ENCODE assay signal across 1 cellular context in the genomic region with DNA sequence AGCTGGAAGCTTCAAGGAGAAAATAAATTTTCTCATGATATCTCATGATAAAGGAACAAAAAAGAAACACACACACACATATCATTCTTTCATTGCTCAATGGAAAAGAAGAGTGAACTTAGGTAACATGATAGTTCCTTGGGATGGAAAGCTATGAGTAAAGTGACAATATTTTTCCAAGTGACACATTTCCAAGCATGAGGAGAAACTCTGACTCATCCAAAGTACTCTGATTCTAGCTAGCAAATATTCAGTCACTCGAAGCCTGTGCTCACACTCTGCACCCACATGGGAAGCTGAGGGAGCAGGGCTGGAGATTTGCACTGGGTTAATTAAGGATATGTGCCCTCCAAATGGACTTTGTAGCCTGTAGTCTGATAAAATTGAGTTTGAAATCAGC.
TF ChIP-seq lines count a peak whose summit lies in the region.

No MANE protein-coding gene starts in this region.

TF ChIP-seq in WTC11, 78 proteins besides CTCF, POLR2A, EP300 and RAD21 (continued from another document):
- TF ChIP-seq, protein P1, sequence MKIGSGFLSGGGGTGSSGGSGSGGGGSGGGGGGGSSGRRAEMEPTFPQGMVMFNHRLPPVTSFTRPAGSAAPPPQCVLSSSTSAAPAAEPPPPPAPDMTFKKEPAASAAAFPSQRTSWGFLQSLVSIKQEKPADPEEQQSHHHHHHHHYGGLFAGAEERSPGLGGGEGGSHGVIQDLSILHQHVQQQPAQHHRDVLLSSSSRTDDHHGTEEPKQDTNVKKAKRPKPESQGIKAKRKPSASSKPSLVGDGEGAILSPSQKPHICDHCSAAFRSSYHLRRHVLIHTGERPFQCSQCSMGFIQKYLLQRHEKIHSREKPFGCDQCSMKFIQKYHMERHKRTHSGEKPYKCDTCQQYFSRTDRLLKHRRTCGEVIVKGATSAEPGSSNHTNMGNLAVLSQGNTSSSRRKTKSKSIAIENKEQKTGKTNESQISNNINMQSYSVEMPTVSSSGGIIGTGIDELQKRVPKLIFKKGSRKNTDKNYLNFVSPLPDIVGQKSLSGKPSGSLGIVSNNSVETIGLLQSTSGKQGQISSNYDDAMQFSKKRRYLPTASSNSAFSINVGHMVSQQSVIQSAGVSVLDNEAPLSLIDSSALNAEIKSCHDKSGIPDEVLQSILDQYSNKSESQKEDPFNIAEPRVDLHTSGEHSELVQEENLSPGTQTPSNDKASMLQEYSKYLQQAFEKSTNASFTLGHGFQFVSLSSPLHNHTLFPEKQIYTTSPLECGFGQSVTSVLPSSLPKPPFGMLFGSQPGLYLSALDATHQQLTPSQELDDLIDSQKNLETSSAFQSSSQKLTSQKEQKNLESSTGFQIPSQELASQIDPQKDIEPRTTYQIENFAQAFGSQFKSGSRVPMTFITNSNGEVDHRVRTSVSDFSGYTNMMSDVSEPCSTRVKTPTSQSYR (CRISPR knock-in tag; IDR thresholded peaks at IDR 0.05) = no peak
- TF ChIP-seq, protein P2, sequence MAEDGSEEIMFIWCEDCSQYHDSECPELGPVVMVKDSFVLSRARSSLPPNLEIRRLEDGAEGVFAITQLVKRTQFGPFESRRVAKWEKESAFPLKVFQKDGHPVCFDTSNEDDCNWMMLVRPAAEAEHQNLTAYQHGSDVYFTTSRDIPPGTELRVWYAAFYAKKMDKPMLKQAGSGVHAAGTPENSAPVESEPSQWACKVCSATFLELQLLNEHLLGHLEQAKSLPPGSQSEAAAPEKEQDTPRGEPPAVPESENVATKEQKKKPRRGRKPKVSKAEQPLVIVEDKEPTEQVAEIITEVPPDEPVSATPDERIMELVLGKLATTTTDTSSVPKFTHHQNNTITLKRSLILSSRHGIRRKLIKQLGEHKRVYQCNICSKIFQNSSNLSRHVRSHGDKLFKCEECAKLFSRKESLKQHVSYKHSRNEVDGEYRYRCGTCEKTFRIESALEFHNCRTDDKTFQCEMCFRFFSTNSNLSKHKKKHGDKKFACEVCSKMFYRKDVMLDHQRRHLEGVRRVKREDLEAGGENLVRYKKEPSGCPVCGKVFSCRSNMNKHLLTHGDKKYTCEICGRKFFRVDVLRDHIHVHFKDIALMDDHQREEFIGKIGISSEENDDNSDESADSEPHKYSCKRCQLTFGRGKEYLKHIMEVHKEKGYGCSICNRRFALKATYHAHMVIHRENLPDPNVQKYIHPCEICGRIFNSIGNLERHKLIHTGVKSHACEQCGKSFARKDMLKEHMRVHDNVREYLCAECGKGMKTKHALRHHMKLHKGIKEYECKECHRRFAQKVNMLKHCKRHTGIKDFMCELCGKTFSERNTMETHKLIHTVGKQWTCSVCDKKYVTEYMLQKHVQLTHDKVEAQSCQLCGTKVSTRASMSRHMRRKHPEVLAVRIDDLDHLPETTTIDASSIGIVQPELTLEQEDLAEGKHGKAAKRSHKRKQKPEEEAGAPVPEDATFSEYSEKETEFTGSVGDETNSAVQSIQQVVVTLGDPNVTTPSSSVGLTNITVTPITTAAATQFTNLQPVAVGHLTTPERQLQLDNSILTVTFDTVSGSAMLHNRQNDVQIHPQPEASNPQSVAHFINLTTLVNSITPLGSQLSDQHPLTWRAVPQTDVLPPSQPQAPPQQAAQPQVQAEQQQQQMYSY (CRISPR knock-in tag; IDR thresholded peaks at IDR 0.05) = no peak
- TF ChIP-seq ZNF138 (CRISPR knock-in tag; conservative IDR thresholded peaks at IDR 0.05) (no peak), PRRX2 (CRISPR knock-in tag; IDR thresholded peaks at IDR 0.05) (no peak), NR1H2 (CRISPR knock-in tag; IDR thresholded peaks at IDR 0.05) (no peak), GRHL2 (CRISPR knock-in tag; IDR thresholded peaks at IDR 0.05; ENCODE audit: insufficient replicate concordance, severe bottlenecking) (no peak), JAZF1 (CRISPR knock-in tag; IDR thresholded peaks at IDR 0.05) (no peak)
- TF ChIP-seq, protein P3, sequence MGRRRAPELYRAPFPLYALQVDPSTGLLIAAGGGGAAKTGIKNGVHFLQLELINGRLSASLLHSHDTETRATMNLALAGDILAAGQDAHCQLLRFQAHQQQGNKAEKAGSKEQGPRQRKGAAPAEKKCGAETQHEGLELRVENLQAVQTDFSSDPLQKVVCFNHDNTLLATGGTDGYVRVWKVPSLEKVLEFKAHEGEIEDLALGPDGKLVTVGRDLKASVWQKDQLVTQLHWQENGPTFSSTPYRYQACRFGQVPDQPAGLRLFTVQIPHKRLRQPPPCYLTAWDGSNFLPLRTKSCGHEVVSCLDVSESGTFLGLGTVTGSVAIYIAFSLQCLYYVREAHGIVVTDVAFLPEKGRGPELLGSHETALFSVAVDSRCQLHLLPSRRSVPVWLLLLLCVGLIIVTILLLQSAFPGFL (CRISPR knock-in tag; IDR thresholded peaks at IDR 0.05; ENCODE audit: borderline replicate concordance) = no peak
- TF ChIP-seq, protein P4, sequence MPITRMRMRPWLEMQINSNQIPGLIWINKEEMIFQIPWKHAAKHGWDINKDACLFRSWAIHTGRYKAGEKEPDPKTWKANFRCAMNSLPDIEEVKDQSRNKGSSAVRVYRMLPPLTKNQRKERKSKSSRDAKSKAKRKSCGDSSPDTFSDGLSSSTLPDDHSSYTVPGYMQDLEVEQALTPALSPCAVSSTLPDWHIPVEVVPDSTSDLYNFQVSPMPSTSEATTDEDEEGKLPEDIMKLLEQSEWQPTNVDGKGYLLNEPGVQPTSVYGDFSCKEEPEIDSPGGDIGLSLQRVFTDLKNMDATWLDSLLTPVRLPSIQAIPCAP (CRISPR knock-in tag; IDR thresholded peaks at IDR 0.05) = no peak
- TF ChIP-seq, protein P5, sequence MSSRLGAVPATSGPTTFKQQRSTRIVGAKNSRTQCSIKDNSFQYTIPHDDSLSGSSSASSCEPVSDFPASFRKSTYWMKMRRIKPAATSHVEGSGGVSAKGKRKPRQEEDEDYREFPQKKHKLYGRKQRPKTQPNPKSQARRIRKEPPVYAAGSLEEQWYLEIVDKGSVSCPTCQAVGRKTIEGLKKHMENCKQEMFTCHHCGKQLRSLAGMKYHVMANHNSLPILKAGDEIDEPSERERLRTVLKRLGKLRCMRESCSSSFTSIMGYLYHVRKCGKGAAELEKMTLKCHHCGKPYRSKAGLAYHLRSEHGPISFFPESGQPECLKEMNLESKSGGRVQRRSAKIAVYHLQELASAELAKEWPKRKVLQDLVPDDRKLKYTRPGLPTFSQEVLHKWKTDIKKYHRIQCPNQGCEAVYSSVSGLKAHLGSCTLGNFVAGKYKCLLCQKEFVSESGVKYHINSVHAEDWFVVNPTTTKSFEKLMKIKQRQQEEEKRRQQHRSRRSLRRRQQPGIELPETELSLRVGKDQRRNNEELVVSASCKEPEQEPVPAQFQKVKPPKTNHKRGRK (CRISPR knock-in tag; IDR thresholded peaks at IDR 0.05; ENCODE audit: borderline replicate concordance) = no peak
- TF ChIP-seq, protein P6, sequence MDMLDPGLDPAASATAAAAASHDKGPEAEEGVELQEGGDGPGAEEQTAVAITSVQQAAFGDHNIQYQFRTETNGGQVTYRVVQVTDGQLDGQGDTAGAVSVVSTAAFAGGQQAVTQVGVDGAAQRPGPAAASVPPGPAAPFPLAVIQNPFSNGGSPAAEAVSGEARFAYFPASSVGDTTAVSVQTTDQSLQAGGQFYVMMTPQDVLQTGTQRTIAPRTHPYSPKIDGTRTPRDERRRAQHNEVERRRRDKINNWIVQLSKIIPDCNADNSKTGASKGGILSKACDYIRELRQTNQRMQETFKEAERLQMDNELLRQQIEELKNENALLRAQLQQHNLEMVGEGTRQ (CRISPR knock-in tag; IDR thresholded peaks at IDR 0.05) = no peak
